8 cellular contexts compared by ENCODE assay signal in the genomic region with DNA sequence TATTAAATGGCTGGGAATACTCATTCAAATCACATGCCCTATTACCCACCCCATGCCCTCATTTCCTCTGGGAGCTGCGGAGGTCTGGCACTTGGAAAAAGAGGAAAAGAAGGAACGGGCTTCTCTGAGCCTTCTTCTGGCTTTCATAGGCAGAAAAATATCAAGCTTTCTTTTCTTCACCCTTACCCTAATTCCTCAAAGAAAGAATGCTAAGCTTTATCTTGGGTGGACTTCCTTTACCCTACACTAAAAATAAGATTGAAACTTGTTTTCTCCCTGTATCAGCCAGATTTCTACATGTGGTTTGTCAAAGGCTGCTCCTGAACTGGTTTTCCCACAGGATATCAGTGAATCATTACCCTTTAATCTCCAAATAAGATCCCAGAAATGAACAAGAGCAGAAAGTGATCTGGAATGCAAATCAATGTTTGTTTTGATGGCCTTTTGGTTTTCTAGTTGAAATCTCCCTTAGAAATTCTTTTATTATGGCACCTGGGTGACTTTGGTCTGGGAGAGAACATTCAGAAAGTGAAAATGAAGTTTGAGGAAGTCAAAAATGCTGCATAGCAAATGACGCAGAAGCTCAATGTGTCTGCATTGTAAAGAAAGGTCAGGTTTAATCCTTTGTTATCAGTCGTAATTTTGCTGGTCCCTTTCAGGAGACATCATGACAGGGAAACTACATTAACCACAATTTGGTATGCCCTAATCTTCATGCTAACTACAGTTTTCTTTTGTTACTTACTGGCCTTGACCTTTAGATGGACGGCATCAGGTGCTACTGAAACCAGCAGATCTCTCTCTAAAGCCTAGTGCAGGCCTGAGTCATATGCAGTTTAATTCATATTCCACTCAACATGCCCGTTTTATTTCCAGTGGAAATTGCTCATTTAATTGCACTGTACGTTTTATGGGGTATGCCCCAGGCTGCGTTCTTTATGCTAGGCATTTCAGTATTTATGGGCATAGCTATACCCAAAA. TPM values are rescaled to one million over a fixed set of nuclear protein-coding genes. Genes with fewer than 3 reads are reported as not detected.
DNase-seq lines count a peak whose midpoint lies in the region; ATAC-seq and TF ChIP-seq lines count a peak whose summit lies in the region.

No MANE protein-coding gene starts in this region.

- TF ChIP-seq EP300 in suprapubic skin (IDR thresholded peaks at IDR 0.05), result no peak

- TF ChIP-seq CTCF in MCF 10A (IDR thresholded peaks at IDR 0.05; ENCODE audit: unreplicated experiment), result no peak
- no peak for TF ChIP-seq CTCF in suprapubic skin (IDR thresholded peaks at IDR 0.05)

- peak overlapping the region; percentile 85 for H3K27ac ChIP-seq in suprapubic skin

- 35% methylated on average over 8 of the region's 8 CpGs for WGBS in suprapubic skin

- H3K36me3 ChIP-seq in suprapubic skin, result no peaks in the 10 kb centered on the region

- no peaks in the 10 kb centered on the region for H3K36me3 Mint-ChIP-seq in activated T-cell treated with anti-CD3 and anti-CD28 coated beads, Interleukin-2, amount 50 U/mL, for 4 hours (ENCODE audit: insufficient read depth)
- H3K36me3 Mint-ChIP-seq in MCF 10A (ENCODE audit: insufficient read depth, unreplicated experiment), result peaks cover 5% of the 10 kb centered on the region

- H3K4me1 Mint-ChIP-seq in activated T-cell treated with anti-CD3 and anti-CD28 coated beads, Interleukin-2, amount 50 U/mL, for 4 hours (ENCODE audit: low read depth), result peaks cover 17% of the 10 kb centered on the region
- H3K4me1 Mint-ChIP-seq in MCF 10A (ENCODE audit: insufficient read depth, unreplicated experiment), result peaks cover 30% of the 10 kb centered on the region

- POLR2A ChIA-PET in MCF 10A (lab: Yijun Ruan, JAX), result interaction anchor here (0.7 to 5.8 kb wide), 28 partner anchors 8 to 250 kb away, joined by 3 to 198 read pairs (median 6); a partner anchor contains a TSS

- CTCF ChIA-PET in MCF 10A (lab: Yijun Ruan, JAX), result interaction anchor here (0.6 to 5.2 kb wide), 32 partner anchors 17 to 1070 kb away, joined by 3 to 52 read pairs (median 5); a partner anchor contains a TSS

- H3K4me1 ChIP-seq in suprapubic skin, result peaks cover 58% of the 10 kb centered on the region

- peak overlapping the region; percentile 51 for H3K4me3 ChIP-seq in suprapubic skin

- no peak for DNase-seq in activated T-cell treated with anti-CD3 and anti-CD28 coated beads, Interleukin-2, amount 50 U/mL, for 4 hours
- DNase-seq in activated T-cell treated with anti-CD3 and anti-CD28 coated beads, Interleukin-2, amount 50 U/mL, for 1 hour, result no peak
- peak; percentile 23 for DNase-seq in NCI-H345 (lab: John Stamatoyannopoulos, UW)
- peak; percentile 11 for DNase-seq in MCF 10A (ENCODE audit: unreplicated experiment)
- DNase-seq in left kidney (ENCODE audit: low read depth, low spot score), result peak; percentile 56
- no peak for DNase-seq in suprapubic skin (ENCODE audit: low spot score in 2 of 2)
- no peak for DNase-seq in NCI-H1694 treated with DMSO at 0.1 percent for 48 hours (lab: John Stamatoyannopoulos, UW)

- H3K9me3 Mint-ChIP-seq in activated T-cell treated with anti-CD3 and anti-CD28 coated beads, Interleukin-2, amount 50 U/mL, for 4 hours, result no peaks in the 10 kb centered on the region
- no peaks in the 10 kb centered on the region for H3K9me3 Mint-ChIP-seq in MCF 10A (ENCODE audit: unreplicated experiment)

- BruUV-seq in MCF 10A (replicated peaks; lab: Mats Ljungman, UMichigan), result no TSS peak

- no peak for TF ChIP-seq POLR2A in suprapubic skin (IDR thresholded peaks at IDR 0.05)

- no peaks in the 10 kb centered on the region for H3K27me3 Mint-ChIP-seq in activated T-cell treated with anti-CD3 and anti-CD28 coated beads, Interleukin-2, amount 50 U/mL, for 4 hours (ENCODE audit: low read depth)
- no peaks in the 10 kb centered on the region for H3K27me3 Mint-ChIP-seq in MCF 10A (ENCODE audit: insufficient read depth, unreplicated experiment)

- intact Hi-C loops in MCF 10A (cut with micrococcal nuclease), result loop anchor here (1.0 to 10.0 kb wide), 4 partner anchors 97 to 559 kb away; no protein-coding TSS in a partner anchor

- H3K4me3 Mint-ChIP-seq in activated T-cell treated with anti-CD3 and anti-CD28 coated beads, Interleukin-2, amount 50 U/mL, for 4 hours, result peak overlapping the region; percentile 41
- H3K4me3 Mint-ChIP-seq in MCF 10A (ENCODE audit: unreplicated experiment), result peak overlapping the region; percentile 7

- no peaks in the 10 kb centered on the region for H3K27me3 ChIP-seq in suprapubic skin

- no peaks in the 10 kb centered on the region for H3K9me3 ChIP-seq in suprapubic skin

- peak; percentile 68 to 74 for ATAC-seq in activated T-cell treated with anti-CD3 and anti-CD28 coated beads, Interleukin-2, amount 50 U/mL, for 4 hours
- ATAC-seq in HG02642 (IDR thresholded peaks at IDR 0.05; ENCODE audit: poor library complexity, unreplicated experiment), result peak; percentile 53

- no peak overlapping the region for H3K27ac Mint-ChIP-seq in MCF 10A (ENCODE audit: low read depth, unreplicated experiment)

RNA-seq across cellular contexts. Expression of a gene that starts 46.6 kb away (rescaled TPM):
- total RNA-seq in activated T-cell treated with anti-CD3 and anti-CD28 coated beads, Interleukin-2, amount 50 U/mL, for 4 hours, result 100 to 1,000 TPM; 292 to 332 (median 316) TPM
- total RNA-seq in MCF 10A (2022) (142 and 179 TPM in 2 replicates), suprapubic skin (10 to 100 TPM; 37.8 to 99.9 (median 43.8) TPM)

Comparison
In these comparisons a context has a peak if more than half of its experiments do, and no peak if none do; other contexts are left out.
1. DNase-seq: peak in NCI-H345 (single experiment), MCF 10A (single experiment) and left kidney (single experiment); none in activated T-cell treated with anti-CD3 and anti-CD28 coated beads, Interleukin-2, amount 50 U/mL, for 4 hours (single experiment), activated T-cell treated with anti-CD3 and anti-CD28 coated beads, Interleukin-2, amount 50 U/mL, for 1 hour (single experiment), suprapubic skin (0 of 2) and NCI-H1694 treated with DMSO at 0.1 percent for 48 hours (single experiment).